In the genomic region with DNA sequence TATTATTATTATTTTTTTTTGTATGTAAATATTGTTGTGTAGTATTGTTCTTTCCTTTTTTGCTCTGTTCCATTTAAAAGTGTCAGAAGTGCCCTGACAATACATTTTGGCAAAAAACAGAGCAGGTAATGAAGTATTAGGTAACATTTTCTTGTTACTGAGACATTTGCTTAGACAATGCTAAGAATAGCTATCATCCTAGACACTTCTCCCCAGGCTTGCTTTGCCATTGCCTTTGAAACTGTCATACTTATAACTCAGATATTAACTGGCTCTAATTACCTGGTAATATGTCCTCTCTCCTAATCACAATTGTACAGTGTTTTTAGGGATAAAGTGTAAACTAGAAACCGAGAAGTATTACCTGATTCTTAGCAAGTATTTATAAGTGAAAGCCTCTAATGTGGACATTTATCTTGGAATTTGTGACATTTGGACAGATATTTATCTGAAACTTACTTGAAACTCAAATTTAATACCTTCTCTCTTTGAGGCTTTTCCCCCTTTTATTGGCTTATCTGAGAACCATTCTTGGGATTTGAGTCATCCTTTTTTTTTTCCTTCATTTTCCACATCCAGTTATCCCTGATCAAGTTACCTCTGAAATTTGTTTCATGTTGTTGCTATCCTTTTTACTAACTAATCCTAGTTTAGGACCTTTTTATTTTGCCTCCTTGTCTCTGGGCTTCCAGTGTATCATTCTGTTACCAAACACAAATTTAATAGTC, we compare ENCODE assay signal across 20 cellular contexts. TPM values are rescaled to one million over a fixed set of nuclear protein-coding genes. Genes with fewer than 3 reads are reported as not detected.
DNase-seq lines count a peak whose midpoint lies in the region; ATAC-seq, FAIRE-seq and TF ChIP-seq lines count a peak whose summit lies in the region.
"Had no signal": no experiment of that assay in that cellular context is flagged by ENCODE, and none has a peak within 500 bp of the region (broad histone marks: within the 10 kb centered on the region; RNA-seq: fewer than 3 reads in every experiment).

No MANE protein-coding gene starts in this region.

- H3F3A ChIP-seq in GM23248 (ENCODE audit: insufficient read depth): peaks cover 16% of the 10 kb centered on the region

- peak overlapping the region; percentile 28; the same call in 1 of the 2 replicates for H3K27ac Mint-ChIP-seq in WTC11
- no peak overlapping the region for H3K27ac Mint-ChIP-seq in activated CD4-positive, alpha-beta T cell treated with anti-CD3 and anti-CD28 coated beads, Interleukin-2, amount 10 ng/mL, durations not matched to agents 24 days and 14 days
- H3K27ac Mint-ChIP-seq in Calu3 (ENCODE audit: unreplicated experiment): no peak overlapping the region

- WGBS in A549 (ENCODE audit: missing lambda C conversion rate): 67% methylated on average over 1 of the region's 1 CpG
- WGBS in GM23248 (ENCODE audit: low coverage in 1 of 2, low lambda C conversion rate in 2 of 2, missing lambda C conversion rate in 2 of 2), 2 experiments: 80 to 92% methylated on average over 1 of the region's 1 CpG
- WGBS in hepatocyte (ENCODE audit: low lambda C conversion rate, missing lambda C conversion rate): 65% methylated on average over 1 of the region's 1 CpG

- H3K4me1 Mint-ChIP-seq in WTC11: peaks cover 2% of the 10 kb centered on the region
- peaks cover 18% of the 10 kb centered on the region for H3K4me1 Mint-ChIP-seq in activated CD4-positive, alpha-beta T cell treated with anti-CD3 and anti-CD28 coated beads, Interleukin-2, amount 10 ng/mL, durations not matched to agents 24 days and 14 days
- H3K4me1 Mint-ChIP-seq in Calu3 (ENCODE audit: low read depth, unreplicated experiment): peaks cover 28% of the 10 kb centered on the region

- no peaks in the 10 kb centered on the region for H3K9me3 Mint-ChIP-seq in WTC11
- no peaks in the 10 kb centered on the region for H3K9me3 Mint-ChIP-seq in activated CD4-positive, alpha-beta T cell treated with anti-CD3 and anti-CD28 coated beads, Interleukin-2, amount 10 ng/mL, durations not matched to agents 24 days and 14 days
- no peaks in the 10 kb centered on the region for H3K9me3 Mint-ChIP-seq in Calu3 (ENCODE audit: low read depth, unreplicated experiment)

- POLR2A ChIA-PET in A549 (lab: Yijun Ruan, JAX) (interaction anchor here (0.6 kb wide), 1 partner anchor 30 kb away, joined by 4 read pairs; no protein-coding TSS in a partner anchor), WTC11 (lab: Charles Lee) (no interaction called here)

- no peaks in the 10 kb centered on the region for H3K36me3 ChIP-seq in GM23248 (ENCODE audit: low read depth)
- no peaks in the 10 kb centered on the region for H3K36me3 ChIP-seq in hepatocyte (replicated peaks; ENCODE audit: insufficient read depth, low read depth)

- intact Hi-C loops in activated CD4-positive, alpha-beta T cell treated with anti-CD3 and anti-CD28 coated beads, Interleukin-2, amount 10 ng/mL, durations not matched to agents 24 days and 14 days (cut with micrococcal nuclease): no loop called here
- intact Hi-C loops in Calu3 (cut with micrococcal nuclease; ENCODE audit: unreplicated experiment): no loop called here

- in situ Hi-C loops in GM23248 (cut with MboI): no loop called here

- ATAC-seq in A549 (no peak), WTC11 (no peak), HG03457 (IDR thresholded peaks at IDR 0.05; ENCODE audit: unreplicated experiment) (no peak)

- H2AFZ ChIP-seq in GM23248 (no peak overlapping the region), hepatocyte (no peak overlapping the region)

- BruUV-seq in Calu3 (replicated peaks; lab: Mats Ljungman, UMichigan): no TSS peak

- H3K79me2 ChIP-seq in GM23248 (ENCODE audit: insufficient read depth) (peaks cover 98% of the 10 kb centered on the region), hepatocyte (peaks cover 100% of the 10 kb centered on the region)

- peaks cover 49% of the 10 kb centered on the region for H3K4me1 ChIP-seq in A549
- peaks cover 44% of the 10 kb centered on the region for H3K4me1 ChIP-seq in GM23248 (ENCODE audit: insufficient read depth)
- peaks cover 3% of the 10 kb centered on the region for H3K4me1 ChIP-seq in hepatocyte (ENCODE audit: insufficient read depth)

- H3K9me3 ChIP-seq in A549 (no peaks in the 10 kb centered on the region), GM23248 (ENCODE audit: low read depth) (no peaks in the 10 kb centered on the region), hepatocyte (ENCODE audit: low read depth) (no peaks in the 10 kb centered on the region)
- H3K9me3 ChIP-seq: SJSA1 had no signal

- FAIRE-seq in A549 (lab: Jason Lieb, UNC): no peak

- CTCF ChIA-PET in A549 (lab: Yijun Ruan, JAX) (interaction anchor here (1.9 kb wide), 1 partner anchor 11 kb away, joined by 7 read pairs; no protein-coding TSS in a partner anchor), WTC11 (lab: Charles Lee) (no interaction called here), Calu3 (lab: Charles Lee) (no interaction called here)

- TF ChIP-seq EP300 in A549 (IDR thresholded peaks at IDR 0.05): no peak

- TF ChIP-seq POLR2A in A549 (IDR thresholded peaks at IDR 0.05; ENCODE audit: low read length): no peak

- TF ChIP-seq RAD21 in A549 (conservative IDR thresholded peaks at IDR 0.05 in 1 of 2, IDR thresholded peaks at IDR 0.05 in 1 of 2): no peak

- H3K27me3 ChIP-seq in GM23248 (replicated peaks; ENCODE audit: insufficient read depth) (no peaks in the 10 kb centered on the region), hepatocyte (no peaks in the 10 kb centered on the region)
- H3K27me3 ChIP-seq: SJSA1 had no signal

- H4K20me1 ChIP-seq in GM23248 (ENCODE audit: insufficient read depth): peaks cover 42% of the 10 kb centered on the region
- H4K20me1 ChIP-seq in hepatocyte (ENCODE audit: insufficient read depth, poor library complexity, severe bottlenecking): peaks cover 100% of the 10 kb centered on the region

- TF ChIP-seq CTCF in A549 (IDR thresholded peaks at IDR 0.05) (no peak), WTC11 (IDR thresholded peaks at IDR 0.05) (no peak), hepatocyte (IDR thresholded peaks at IDR 0.05; ENCODE audit: poor library complexity) (no peak), Calu3 (IDR thresholded peaks at IDR 0.05; ENCODE audit: unreplicated experiment) (no peak)

- H3K4me2 ChIP-seq in A549 (peak overlapping the region; percentile 10; the same call in 2 of the 3 replicates), GM23248 (ENCODE audit: unreplicated experiment) (peak overlapping the region; percentile 31), hepatocyte (peak overlapping the region; percentile 4)

- H3K27ac ChIP-seq in A549 (no peak overlapping the region), GM23248 (no peak overlapping the region), hepatocyte (peak overlapping the region; percentile 3)
- H3K27ac ChIP-seq: SJSA1 had no signal

- H3K4me3 Mint-ChIP-seq in WTC11 (no peak overlapping the region), Calu3 (ENCODE audit: low read depth, unreplicated experiment) (no peak overlapping the region)
- no peak overlapping the region for H3K4me3 Mint-ChIP-seq in activated CD4-positive, alpha-beta T cell treated with anti-CD3 and anti-CD28 coated beads, Interleukin-2, amount 10 ng/mL, durations not matched to agents 24 days and 14 days

- H3K27me3 Mint-ChIP-seq in WTC11 (ENCODE audit: low read depth): no peaks in the 10 kb centered on the region
- no peaks in the 10 kb centered on the region for H3K27me3 Mint-ChIP-seq in activated CD4-positive, alpha-beta T cell treated with anti-CD3 and anti-CD28 coated beads, Interleukin-2, amount 10 ng/mL, durations not matched to agents 24 days and 14 days
- no peaks in the 10 kb centered on the region for H3K27me3 Mint-ChIP-seq in Calu3 (ENCODE audit: unreplicated experiment)

- H3K9me2 ChIP-seq in GM23248 (ENCODE audit: insufficient read depth): no peaks in the 10 kb centered on the region
- H3K9me2 ChIP-seq in hepatocyte (replicated peaks; ENCODE audit: insufficient read depth): no peaks in the 10 kb centered on the region

- no peak overlapping the region for H3K4me3 ChIP-seq in A549
- H3K4me3 ChIP-seq in GM23248: no peak overlapping the region
- H3K4me3 ChIP-seq in hepatocyte: no peak overlapping the region
- H3K4me3 ChIP-seq: SJSA1 had no signal

- DNase-seq in A549 (ENCODE audit: low read depth in 1 of 2, low spot score in 1 of 2) (no peak), GM23248 (peak; percentile 42), WTC11 (ENCODE audit: low spot score) (no peak), hepatocyte (ENCODE audit: low spot score) (no peak), Calu3 (no peak)
- no peak for DNase-seq in activated CD4-positive, alpha-beta T cell treated with anti-CD3 and anti-CD28 coated beads, Interleukin-2, amount 10 ng/mL, durations not matched to agents 24 days and 14 days
- DNase-seq in central memory CD4-positive, alpha-beta T cell: no peak
- DNase-seq: activated CD4-positive, alpha-beta T cell treated with anti-CD3 and anti-CD28 coated beads for 4 hours; activated CD8-positive, alpha-beta memory T cell treated with anti-CD3 and anti-CD28 coated beads, Interleukin-2, amount 50 U/mL, for 48 hours; activated naive CD4-positive, alpha-beta T cell treated with Interleukin-2 at 50 U/mL for 16 hours; KBM-7; kidney glomerular epithelial cell; NCI-H1048; NCI-H2029 treated with DMSO at 0.1 percent for 48 hours; NCI-H524 treated with DMSO at 0.1 percent for 48 hours; stimulated activated CD4-positive, alpha-beta T cell treated with anti-CD3 and anti-CD28 coated beads, Interleukin-4, amount 100 ng/mL, for 24 hours; stimulated activated CD8-positive, alpha-beta memory T cell treated with anti-CD3 and anti-CD28 coated beads, Interleukin-4, amount 100 ng/mL, for 48 hours; T-helper 9 cell had no signal

- no peak overlapping the region for H3K9ac ChIP-seq in GM23248

- H3K36me3 Mint-ChIP-seq in WTC11: peaks cover 19% of the 10 kb centered on the region; the same call in 1 of the 2 replicates
- peaks cover 18% of the 10 kb centered on the region for H3K36me3 Mint-ChIP-seq in activated CD4-positive, alpha-beta T cell treated with anti-CD3 and anti-CD28 coated beads, Interleukin-2, amount 10 ng/mL, durations not matched to agents 24 days and 14 days (ENCODE audit: low read depth)
- peaks cover 17% of the 10 kb centered on the region for H3K36me3 Mint-ChIP-seq in Calu3 (ENCODE audit: insufficient read depth, unreplicated experiment)

TF ChIP-seq in A549, 52 proteins besides CTCF, POLR2A, EP300 and RAD21 (continues in another document):
- no peak for TF ChIP-seq EHF (CRISPR knock-in tag; IDR thresholded peaks at IDR 0.05)

RNA-seq across cellular contexts. Expression of a gene that starts 13.1 kb away (rescaled TPM):
- 127 and 138 TPM in 2 replicates for polyA plus RNA-seq in A549 (2011; rRNA removed)
- 34.6 and 34.8 TPM in 2 replicates for polyA plus RNA-seq in A549 (2012; cell fraction: cytosol; rRNA removed)
- polyA plus RNA-seq in A549 (2012; cell fraction: nucleus; rRNA removed): 39.2 and 46.0 TPM in 2 replicates
- polyA plus RNA-seq in A549 (2017; fragmentation: RNase III; extraction: RNeasy Plus Mini Kit Qiagen cat#74134 plus additional on column Dnase treatment): 92.6 to 95.5 TPM (median 94.7 TPM) in 3 replicates
- polyA minus RNA-seq in A549 (2011; rRNA and poly(A)+ RNA removed): 146 and 162 TPM in 2 replicates
- total RNA-seq in GM23248 (2014; rRNA removed; shearing (Covaris generic)): 24.5 and 42.1 TPM in 2 replicates
- 29.5 and 31.1 TPM in 2 replicates for polyA plus RNA-seq in GM23248 (2016; fragmentation: Nextera tagmentation; extraction: Ambion mirVana)
- total RNA-seq in WTC11 (2021): 198 to 206 TPM (median 201 TPM) in 3 replicates
- total RNA-seq in hepatocyte: 61.6 and 62.1 TPM in 2 replicates
- 62.9 and 76.3 TPM in 2 replicates for polyA plus RNA-seq in hepatocyte
- total RNA-seq in activated CD4-positive, alpha-beta T cell treated with anti-CD3 and anti-CD28 coated beads, Interleukin-2, amount 10 ng/mL, durations not matched to agents 24 days and 14 days: 140 and 141 TPM in 2 replicates
- 179 and 181 TPM in 2 replicates for total RNA-seq in Calu3 (2022)
